ENCODE assay signal across 1 cellular context in the genomic region with DNA sequence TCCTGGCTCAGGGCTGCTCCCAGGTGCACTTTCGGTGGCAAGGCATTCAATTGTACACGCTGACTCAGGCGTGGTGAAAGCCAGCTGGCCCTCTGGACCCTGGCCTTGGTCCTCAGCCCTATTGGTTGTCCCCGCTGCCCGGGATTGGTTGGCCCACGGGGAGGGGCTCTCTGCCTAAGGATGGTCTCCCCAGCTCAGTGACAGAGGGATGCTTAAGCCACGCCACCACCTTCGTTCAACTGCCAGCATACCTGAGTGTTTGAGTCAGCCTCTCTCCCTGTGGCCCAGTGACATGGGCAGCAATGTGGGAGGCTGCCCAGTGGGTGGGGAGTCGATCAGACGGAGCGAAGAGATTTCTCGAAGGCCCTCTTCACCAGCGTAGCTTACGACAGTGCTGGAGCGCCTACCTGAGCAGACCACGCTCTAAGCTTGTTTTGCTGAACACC.
TF ChIP-seq lines count a peak whose summit lies in the region.

No MANE protein-coding gene starts in this region.

TF ChIP-seq in HEK293, 187 proteins besides CTCF, POLR2A, EP300 and RAD21 (continued from another document):
- TF ChIP-seq, protein P1, sequence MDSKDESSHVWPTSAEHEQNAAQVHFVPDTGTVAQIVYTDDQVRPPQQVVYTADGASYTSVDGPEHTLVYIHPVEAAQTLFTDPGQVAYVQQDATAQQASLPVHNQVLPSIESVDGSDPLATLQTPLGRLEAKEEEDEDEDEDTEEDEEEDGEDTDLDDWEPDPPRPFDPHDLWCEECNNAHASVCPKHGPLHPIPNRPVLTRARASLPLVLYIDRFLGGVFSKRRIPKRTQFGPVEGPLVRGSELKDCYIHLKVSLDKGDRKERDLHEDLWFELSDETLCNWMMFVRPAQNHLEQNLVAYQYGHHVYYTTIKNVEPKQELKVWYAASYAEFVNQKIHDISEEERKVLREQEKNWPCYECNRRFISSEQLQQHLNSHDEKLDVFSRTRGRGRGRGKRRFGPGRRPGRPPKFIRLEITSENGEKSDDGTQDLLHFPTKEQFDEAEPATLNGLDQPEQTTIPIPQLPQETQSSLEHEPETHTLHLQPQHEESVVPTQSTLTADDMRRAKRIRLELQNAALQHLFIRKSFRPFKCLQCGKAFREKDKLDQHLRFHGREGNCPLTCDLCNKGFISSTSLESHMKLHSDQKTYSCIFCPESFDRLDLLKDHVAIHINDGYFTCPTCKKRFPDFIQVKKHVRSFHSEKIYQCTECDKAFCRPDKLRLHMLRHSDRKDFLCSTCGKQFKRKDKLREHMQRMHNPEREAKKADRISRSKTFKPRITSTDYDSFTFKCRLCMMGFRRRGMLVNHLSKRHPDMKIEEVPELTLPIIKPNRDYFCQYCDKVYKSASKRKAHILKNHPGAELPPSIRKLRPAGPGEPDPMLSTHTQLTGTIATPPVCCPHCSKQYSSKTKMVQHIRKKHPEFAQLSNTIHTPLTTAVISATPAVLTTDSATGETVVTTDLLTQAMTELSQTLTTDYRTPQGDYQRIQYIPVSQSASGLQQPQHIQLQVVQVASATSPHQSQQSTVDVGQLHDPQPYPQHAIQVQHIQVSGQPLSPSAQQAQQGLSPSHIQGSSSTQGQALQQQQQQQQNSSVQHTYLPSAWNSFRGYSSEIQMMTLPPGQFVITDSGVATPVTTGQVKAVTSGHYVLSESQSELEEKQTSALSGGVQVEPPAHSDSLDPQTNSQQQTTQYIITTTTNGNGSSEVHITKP (tag by site-specific recombination; IDR thresholded peaks at IDR 0.05): no peak
- TF ChIP-seq ZNF184 (tag by site-specific recombination; IDR thresholded peaks at IDR 0.05): no peak
